ENCODE assay signal across 23 cellular contexts in genomic region chr20:19354950-19355349, GRCh38.
DNase-seq lines count a peak whose midpoint lies in the region; ATAC-seq and TF ChIP-seq lines count a peak whose summit lies in the region.
"Had no signal": no experiment of that assay in that cellular context is flagged by ENCODE, and none has a peak within 500 bp of the region (broad histone marks: within the 10 kb centered on the region; RNA-seq: fewer than 3 reads in every experiment).

No MANE protein-coding gene starts in this region.

- H3K36me3 ChIP-seq in A673 (ENCODE audit: insufficient read depth, low read length, poor library complexity, severe bottlenecking) (no peaks in the 10 kb centered on the region), GM23338 (ENCODE audit: insufficient read depth) (no peaks in the 10 kb centered on the region), adipocyte (ENCODE audit: control insufficient read depth, insufficient read depth, low read length, severe bottlenecking) (no peaks in the 10 kb centered on the region)
- H3K36me3 ChIP-seq: BE2C; BLaER1 treated with 17β-estradiol and CSF1 and Interleukin-3, amounts not matched to agents 10 nM and 100 nM had no signal

- no peaks in the 10 kb centered on the region for H3K79me2 ChIP-seq in GM23338 (replicated peaks; ENCODE audit: insufficient read depth)

- no peaks in the 10 kb centered on the region for H3K4me1 Mint-ChIP-seq in GM23338
- H3K4me1 Mint-ChIP-seq: CD4-positive, alpha-beta memory T cell had no signal

- H3F3A ChIP-seq in GM23338 (replicated peaks; ENCODE audit: low read depth) = no peaks in the 10 kb centered on the region

- H4K20me1 ChIP-seq in GM23338 (replicated peaks; ENCODE audit: insufficient read depth) = no peaks in the 10 kb centered on the region
- H4K20me1 ChIP-seq: BLaER1 treated with 17β-estradiol and CSF1 and Interleukin-3, amounts not matched to agents 10 nM and 100 nM had no signal

- H3K4me3 ChIP-seq in A673 (ENCODE audit: low read depth, low read length, poor library complexity, severe bottlenecking) (no peak overlapping the region), GM23338 (no peak overlapping the region), adipocyte (ENCODE audit: low read length) (no peak overlapping the region)
- H3K4me3 ChIP-seq: BLaER1 treated with 17β-estradiol and CSF1 and Interleukin-3, amounts not matched to agents 10 nM and 100 nM; GM12878 had no signal

- no peak overlapping the region for H3K4me3 Mint-ChIP-seq in GM23338
- H3K4me3 Mint-ChIP-seq: CD4-positive, alpha-beta memory T cell had no signal

- H3K4me2 ChIP-seq in GM23338 = no peak overlapping the region
- H3K4me2 ChIP-seq: BLaER1 treated with 17β-estradiol and CSF1 and Interleukin-3, amounts not matched to agents 10 nM and 100 nM had no signal

- intact Hi-C loops in A673 (cut with micrococcal nuclease; ENCODE audit: unreplicated experiment) = no loop called here

- H3K4me1 ChIP-seq in A673 (ENCODE audit: insufficient read depth, low read length, poor library complexity, severe bottlenecking) = peaks cover 15% of the 10 kb centered on the region
- H3K4me1 ChIP-seq in GM23338 (ENCODE audit: insufficient read depth) = no peaks in the 10 kb centered on the region
- H3K4me1 ChIP-seq in adipocyte (ENCODE audit: control insufficient read depth, insufficient read depth, low read length) = no peaks in the 10 kb centered on the region
- H3K4me1 ChIP-seq: BE2C; BLaER1 treated with 17β-estradiol and CSF1 and Interleukin-3, amounts not matched to agents 10 nM and 100 nM had no signal

- peaks cover 19% of the 10 kb centered on the region; the same call in 1 of the 2 replicates for H3K9me2 ChIP-seq in GM23338 (ENCODE audit: insufficient read depth)

- H3K36me3 Mint-ChIP-seq in GM23338 (ENCODE audit: low read depth) = no peaks in the 10 kb centered on the region
- H3K36me3 Mint-ChIP-seq: CD4-positive, alpha-beta memory T cell had no signal

- POLR2A ChIA-PET in A673 (lab: Charles Lee; ENCODE audit: low non-redundant PET) = interaction anchor here (0.5 kb wide), 1 partner anchor 126 kb away, joined by 5 read pairs; no protein-coding TSS in a partner anchor

- no peak overlapping the region for H3K27ac ChIP-seq in A673 (ENCODE audit: low read depth, low read length, poor library complexity, severe bottlenecking)
- H3K27ac ChIP-seq in GM23338 (ENCODE audit: low read depth) = no peak overlapping the region
- H3K27ac ChIP-seq: 22Rv1; BLaER1 treated with 17β-estradiol and CSF1 and Interleukin-3, amounts not matched to agents 10 nM and 100 nM had no signal

- no peak overlapping the region for H2AFZ ChIP-seq in GM23338

- H3K27me3 ChIP-seq in A673 (replicated peaks; ENCODE audit: insufficient read depth, low read depth, low read length, poor library complexity) (no peaks in the 10 kb centered on the region), GM23338 (ENCODE audit: insufficient read depth) (no peaks in the 10 kb centered on the region), adipocyte (replicated peaks; ENCODE audit: control insufficient read depth, insufficient read depth, low read length) (no peaks in the 10 kb centered on the region)
- H3K27me3 ChIP-seq: BE2C had no signal

- ATAC-seq in GM23338 = no peak
- no peak for ATAC-seq in GM19452 (IDR thresholded peaks at IDR 0.05; ENCODE audit: unreplicated experiment)
- no peak for ATAC-seq in HG02981 (IDR thresholded peaks at IDR 0.05; ENCODE audit: unreplicated experiment)
- ATAC-seq: GM12878 had no signal

- no peaks in the 10 kb centered on the region for H3K9me3 ChIP-seq in A673 (ENCODE audit: low read depth, low read length, poor library complexity, severe bottlenecking)
- no peaks in the 10 kb centered on the region for H3K9me3 ChIP-seq in adipocyte (ENCODE audit: control insufficient read depth, low read length)
- H3K9me3 ChIP-seq: BE2C; BLaER1 treated with 17β-estradiol and CSF1 and Interleukin-3, amounts not matched to agents 10 nM and 100 nM had no signal

- CTCF ChIA-PET in A673 (lab: Charles Lee) = no interaction called here

- no peak overlapping the region for H3K9ac ChIP-seq in adipocyte (ENCODE audit: low read length)
- H3K9ac ChIP-seq: BLaER1 treated with 17β-estradiol and CSF1 and Interleukin-3, amounts not matched to agents 10 nM and 100 nM had no signal

- DNase-seq in A673 (ENCODE audit: low spot score) = peak; percentile 33
- DNase-seq in GM23338 (ENCODE audit: low spot score) = no peak
- DNase-seq in adipocyte (ENCODE audit: low read depth) = peak; percentile 40
- DNase-seq in fibroblast of gingiva (ENCODE audit: low read depth) = peak; percentile 18
- no peak for DNase-seq in NCI-H146 (lab: John Stamatoyannopoulos, UW)
- DNase-seq in C1 segment of cervical spinal cord (lab: John Stamatoyannopoulos, UW) = no peak
- DNase-seq: ACHN; AML-193; BE2C; Calu3; CD4-positive, alpha-beta memory T cell; COR-L47; DMS53; DMS79 treated with DMSO at 0.1 percent for 48 hours; EL; GDM1; H7; HCEC 1CT had no signal

- H3K27ac Mint-ChIP-seq in GM23338 = peak overlapping the region; percentile 39; the same call in 1 of the 2 replicates
- H3K27ac Mint-ChIP-seq: CD4-positive, alpha-beta memory T cell had no signal

- no TSS peak for BruUV-seq in A673 (replicated peaks; lab: Mats Ljungman, UMichigan)

- no peaks in the 10 kb centered on the region for H3K9me3 Mint-ChIP-seq in GM23338

- no peaks in the 10 kb centered on the region for H3K27me3 Mint-ChIP-seq in GM23338 (ENCODE audit: insufficient read depth, low read depth, poor library complexity)
- H3K27me3 Mint-ChIP-seq: CD4-positive, alpha-beta memory T cell had no signal

- no peak for TF ChIP-seq CTCF in A673 (conservative IDR thresholded peaks at IDR 0.05; ENCODE audit: low read depth, low read length)
- no peak for TF ChIP-seq CTCF in GM23338 (conservative IDR thresholded peaks at IDR 0.05; ENCODE audit: low read depth in 2 of 2)

TF ChIP-seq in GM23338, 12 proteins besides CTCF, POLR2A, EP300 and RAD21:
- TF ChIP-seq REST (IDR thresholded peaks at IDR 0.05; ENCODE audit: unreplicated experiment) = no peak
- TF ChIP-seq JUNB (IDR thresholded peaks at IDR 0.05; ENCODE audit: unreplicated experiment) = no peak

Comparison
In these comparisons a context has a peak if more than half of its experiments do, and no peak if none do; other contexts are left out.
1. DNase-seq: peak in A673 (single experiment), adipocyte (single experiment) and fibroblast of gingiva (single experiment); none in GM23338 (single experiment), NCI-H146 (single experiment) and C1 segment of cervical spinal cord (0 of 14).